ENCODE assay signal across 19 cellular contexts in the genomic region with DNA sequence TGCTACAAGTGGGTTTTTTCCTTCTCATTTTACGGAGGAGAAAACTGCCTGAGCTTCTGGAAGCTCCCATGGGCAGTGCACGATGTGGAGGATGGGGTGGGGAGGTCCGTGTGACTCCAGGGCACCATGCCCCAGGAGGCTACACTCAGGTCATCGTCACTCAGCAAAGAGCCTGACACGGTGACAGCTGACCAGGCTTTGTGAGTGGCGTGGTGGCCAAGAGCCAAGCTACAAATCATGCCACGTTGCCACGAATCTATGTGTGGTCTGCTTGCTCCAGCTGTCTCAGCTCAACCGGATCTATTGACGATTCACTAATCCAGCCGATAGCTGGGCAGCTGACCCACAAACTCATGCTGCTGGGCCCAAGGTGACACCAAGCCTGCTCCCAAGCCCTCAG. TPM values are rescaled to one million over a fixed set of nuclear protein-coding genes. Genes with fewer than 3 reads are reported as not detected.
"Had no signal": no experiment of that assay in that cellular context is flagged by ENCODE, and none has a peak within 500 bp of the region (broad histone marks: within the 10 kb centered on the region; RNA-seq: fewer than 3 reads in every experiment).

No MANE protein-coding gene starts in this region.

- H3K36me3 Mint-ChIP-seq: activated naive CD8-positive, alpha-beta T cell treated with anti-CD3 and anti-CD28 coated beads for 36 hours; neural progenitor cell had no signal

- H3K4me1 ChIP-seq: neural progenitor cell had no signal

- H3K27ac ChIP-seq: esophagus muscularis mucosa, neural progenitor cell, parathyroid adenoma had no signal

- H3K79me2 ChIP-seq: parathyroid adenoma had no signal

- H3K27ac Mint-ChIP-seq: activated CD4-positive, alpha-beta memory T cell treated with anti-CD3 and anti-CD28 coated beads for 36 hours; activated naive CD8-positive, alpha-beta T cell treated with anti-CD3 and anti-CD28 coated beads for 36 hours; activated T-cell treated with anti-CD3 and anti-CD28 coated beads, Interleukin-2, amount 50 U/mL, for 72 hours; neural progenitor cell had no signal

- H3K4me3 Mint-ChIP-seq: activated CD4-positive, alpha-beta memory T cell treated with anti-CD3 and anti-CD28 coated beads for 36 hours; activated naive CD8-positive, alpha-beta T cell treated with anti-CD3 and anti-CD28 coated beads for 36 hours; activated T-cell treated with anti-CD3 and anti-CD28 coated beads, Interleukin-2, amount 50 U/mL, for 72 hours; memory B cell; neural progenitor cell had no signal

- H3K27me3 Mint-ChIP-seq: activated naive CD8-positive, alpha-beta T cell treated with anti-CD3 and anti-CD28 coated beads for 36 hours; memory B cell had no signal

- H3K4me3 ChIP-seq: esophagus muscularis mucosa, neural progenitor cell, smooth muscle cell had no signal

- DNase-seq: activated CD4-positive, alpha-beta memory T cell treated with anti-CD3 and anti-CD28 coated beads for 36 hours; activated CD4-positive, alpha-beta T cell treated with anti-CD3 and anti-CD28 coated beads for 1 hour; activated CD8-positive, alpha-beta memory T cell treated with anti-CD3 and anti-CD28 coated beads, Interleukin-2, amount 50 U/mL, for 4 hours; activated gamma-delta T cell treated with Interleukin-2 at 50 U/mL for 16 hours; activated naive CD8-positive, alpha-beta T cell treated with anti-CD3 and anti-CD28 coated beads for 36 hours; activated T-cell treated with anti-CD3 and anti-CD28 coated beads, Interleukin-2, amount 50 U/mL, for 72 hours; anterior cingulate cortex; foreskin fibroblast; retina; stimulated activated naive CD4-positive, alpha-beta T cell; SW 1271; trophoblast cell had no signal

- H3K4me2 ChIP-seq: neural progenitor cell had no signal

- H3K36me3 ChIP-seq: esophagus muscularis mucosa, neural progenitor cell had no signal

- H3K27me3 ChIP-seq: esophagus muscularis mucosa, neural progenitor cell had no signal

- H2AFZ ChIP-seq: neural progenitor cell had no signal

- ATAC-seq: activated T-cell treated with anti-CD3 and anti-CD28 coated beads, Interleukin-2, amount 50 U/mL, for 72 hours; left lobe of liver had no signal

- H3K9ac ChIP-seq: neural progenitor cell, parathyroid adenoma had no signal

- H3K4me1 Mint-ChIP-seq: neural progenitor cell had no signal

RNA-seq across cellular contexts. Expression of a gene that starts 27.6 kb away (rescaled TPM):
- total RNA-seq: activated CD4-positive, alpha-beta memory T cell treated with anti-CD3 and anti-CD28 coated beads for 36 hours; activated naive CD8-positive, alpha-beta T cell treated with anti-CD3 and anti-CD28 coated beads for 36 hours; activated T-cell treated with anti-CD3 and anti-CD28 coated beads, Interleukin-2, amount 50 U/mL, for 72 hours; chondrocyte; left lobe of liver; smooth muscle cell had no signal
- polyA plus RNA-seq: smooth muscle cell had no signal
